Comparison of ENCODE assay signal across 9 cellular contexts in the genomic region with DNA sequence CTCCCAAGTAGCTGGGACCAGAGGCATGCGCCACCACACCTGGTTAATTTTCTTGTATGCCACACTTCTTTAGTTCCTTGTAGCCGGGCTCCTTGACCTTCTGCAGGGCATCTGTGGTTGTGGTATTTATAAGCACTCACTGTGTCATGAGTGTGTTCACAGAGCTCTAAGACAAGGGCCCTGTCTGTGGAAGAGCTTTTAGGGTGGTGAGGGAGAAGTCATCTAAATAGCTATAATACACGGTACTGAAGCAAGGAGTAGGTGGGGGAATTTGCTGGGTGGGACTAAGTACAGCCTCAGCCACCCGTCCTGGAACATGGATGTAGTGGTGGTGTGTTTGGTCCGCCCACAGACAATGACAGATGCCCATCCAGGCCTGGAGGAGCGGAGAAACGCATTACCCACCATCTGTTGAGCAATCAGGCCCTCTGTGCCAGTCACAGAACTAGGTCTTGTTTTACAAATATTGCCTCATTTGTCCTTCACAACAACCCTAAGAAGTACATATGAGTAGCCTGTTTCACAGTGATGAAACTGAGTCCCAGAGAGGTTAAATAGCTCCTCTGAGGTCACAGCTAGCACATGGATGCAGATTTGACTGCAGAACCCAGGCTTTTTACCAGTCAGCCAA. TPM values are rescaled to one million over a fixed set of nuclear protein-coding genes. Genes with fewer than 3 reads are reported as not detected.
DNase-seq lines count a peak whose midpoint lies in the region; FAIRE-seq and TF ChIP-seq lines count a peak whose summit lies in the region.
"Had no signal": no experiment of that assay in that cellular context is flagged by ENCODE, and none has a peak within 500 bp of the region (broad histone marks: within the 10 kb centered on the region; RNA-seq: fewer than 3 reads in every experiment).

No MANE protein-coding gene starts in this region.

- H3K4me1 ChIP-seq in osteoblast (ENCODE audit: insufficient read depth, low read length) (peaks cover 53% of the 10 kb centered on the region), kidney (ENCODE audit: control insufficient read depth in 1 of 2, insufficient read depth in 1 of 2, low read depth in 1 of 2, low read length in 2 of 2) (peaks cover 40 to 47% of the 10 kb centered on the region in 2 donors)

- H3K4me2 ChIP-seq in osteoblast (ENCODE audit: insufficient read depth, low read length) = peak overlapping the region; percentile 61

- no peak for FAIRE-seq in kidney (lab: Jason Lieb, UNC)

- H4K20me1 ChIP-seq in osteoblast (ENCODE audit: insufficient read depth, low read length) = peaks cover 48% of the 10 kb centered on the region

- H3K9ac ChIP-seq in kidney (ENCODE audit: low read length in 2 of 2) = no peak overlapping the region

- intact Hi-C loops in dorsolateral prefrontal cortex (cut with DNase I) (loop anchor here in 1 of 2 donors (5.0 kb wide), 1 partner anchor 33 kb away; no protein-coding TSS in a partner anchor), kidney (cut with DNase I) (no loop called here)

- no peaks in the 10 kb centered on the region for H3K27me3 ChIP-seq in dorsolateral prefrontal cortex
- no peaks in the 10 kb centered on the region for H3K27me3 ChIP-seq in osteoblast (ENCODE audit: insufficient read depth, low read length)

- TF ChIP-seq CTCF in dorsolateral prefrontal cortex (IDR thresholded peaks at IDR 0.05 in 54 of 56, conservative IDR thresholded peaks at IDR 0.05 in 2 of 56; ENCODE audit: low read depth in 1 of 56, partially characterized antibody in 56 of 56) (no peak), osteoblast (IDR thresholded peaks at IDR 0.05; ENCODE audit: extremely low read depth, low read depth, low read length) (no peak), kidney (IDR thresholded peaks at IDR 0.05; ENCODE audit: borderline replicate concordance, extremely low read depth, insufficient read depth) (no peak)

- H2AFZ ChIP-seq in osteoblast (ENCODE audit: low read length) = no peak overlapping the region

- DNase-seq in DMS 273 (lab: John Stamatoyannopoulos, UW; ENCODE audit: unreplicated experiment) (peak; percentile 91), MV-4-11 (lab: John Stamatoyannopoulos, UW) (peak; percentile 89), dorsolateral prefrontal cortex (peak in 7 of 10 donors; percentile 26 to 67 (median 53)), osteoblast (ENCODE audit: insufficient read length, low spot score, missing footprints) (peak; percentile 75), ureter (ENCODE audit: low spot score) (no peak), NCI-H2029 (lab: John Stamatoyannopoulos, UW) (no peak), kidney (no peak)
- no peak for DNase-seq in activated CD4-positive, CD25-positive, alpha-beta regulatory T cell treated with anti-CD3 and anti-CD28 coated beads, Interleukin-2, amount 50 U/mL, for 72 hours
- DNase-seq: effector memory CD8-positive, alpha-beta T cell had no signal

- no peaks in the 10 kb centered on the region for H3K9me3 ChIP-seq in osteoblast (ENCODE audit: low read depth, low read length)
- H3K9me3 ChIP-seq in kidney (ENCODE audit: control insufficient read depth in 1 of 2, low read length in 2 of 2) = no peaks in the 10 kb centered on the region

- peak overlapping the region; percentile 57 to 98 (median 91) for H3K27ac ChIP-seq in dorsolateral prefrontal cortex
- peak overlapping the region; percentile 85 for H3K27ac ChIP-seq in osteoblast (ENCODE audit: low read depth, low read length)
- no peak overlapping the region for H3K27ac ChIP-seq in kidney (ENCODE audit: low read depth in 2 of 2, low read length in 2 of 2)

- H3K4me3 ChIP-seq in dorsolateral prefrontal cortex = peak overlapping the region in 22 of 59 donors; percentile 0 to 38 (median 22)
- H3K4me3 ChIP-seq in osteoblast (ENCODE audit: insufficient read depth, low read length) = peak overlapping the region; percentile 15
- no peak overlapping the region for H3K4me3 ChIP-seq in kidney (ENCODE audit: low read length in 2 of 2)

- H3K36me3 ChIP-seq in osteoblast (ENCODE audit: insufficient read depth, low read length) = no peaks in the 10 kb centered on the region
- peaks cover 0 to 6% of the 10 kb centered on the region in 2 donors for H3K36me3 ChIP-seq in kidney (ENCODE audit: control insufficient read depth in 1 of 2, insufficient read depth in 2 of 2, low read length in 2 of 2)

- H3K79me2 ChIP-seq in osteoblast (ENCODE audit: insufficient read depth, low read length) = peaks cover 71% of the 10 kb centered on the region

RNA-seq across cellular contexts. Expression of a gene that starts 10.1 kb away (rescaled TPM):
- total RNA-seq in dorsolateral prefrontal cortex = 100 to 1,000 TPM; 173 to 339 (median 261) TPM
- 57.9 and 60.4 TPM in 2 replicates for total RNA-seq in osteoblast
- 121 TPM for total RNA-seq in ureter
- 119 TPM for total RNA-seq in kidney
- 262 TPM for polyA plus RNA-seq in kidney (ENCODE audit: insufficient read depth, low read depth, low replicate concordance)

RNA-seq across cellular contexts. Expression of a gene that starts 10.5 kb away (rescaled TPM):
- total RNA-seq in dorsolateral prefrontal cortex (10 to 100 TPM; 10.3 to 36.8 (median 22.3) TPM), osteoblast (27.7 and 38.4 TPM in 2 replicates), ureter (32.3 TPM), kidney (34.0 TPM)
- 42.2 TPM for polyA plus RNA-seq in kidney (ENCODE audit: insufficient read depth, low read depth, low replicate concordance)

RNA-seq across cellular contexts. Expression of a gene that starts 32.4 kb away (rescaled TPM):
- total RNA-seq in dorsolateral prefrontal cortex = 100 to 1,000 TPM in 4 of 120 experiments, 10 to 100 TPM in 116; 33.6 to 113 (median 52.3) TPM
- 28.0 and 29.0 TPM in 2 replicates for total RNA-seq in osteoblast
- 49.9 TPM for total RNA-seq in ureter
- total RNA-seq in kidney = 54.3 TPM
- polyA plus RNA-seq in kidney (ENCODE audit: insufficient read depth, low read depth, low replicate concordance) = 20.8 TPM

Comparison
In these comparisons a context has a peak if more than half of its experiments do, and no peak if none do; other contexts are left out.
1. DNase-seq: peak in DMS 273 (single experiment), MV-4-11 (single experiment), dorsolateral prefrontal cortex (7 of 10) and osteoblast (single experiment); none in ureter (single experiment), NCI-H2029 (single experiment), kidney (single experiment) and activated CD4-positive, CD25-positive, alpha-beta regulatory T cell treated with anti-CD3 and anti-CD28 coated beads, Interleukin-2, amount 50 U/mL, for 72 hours (single experiment).
2. H3K27ac ChIP-seq: peak in dorsolateral prefrontal cortex (59 of 59) and osteoblast (single experiment); none in kidney (0 of 2).